ENCODE assay signal across 19 cellular contexts in the genomic region with DNA sequence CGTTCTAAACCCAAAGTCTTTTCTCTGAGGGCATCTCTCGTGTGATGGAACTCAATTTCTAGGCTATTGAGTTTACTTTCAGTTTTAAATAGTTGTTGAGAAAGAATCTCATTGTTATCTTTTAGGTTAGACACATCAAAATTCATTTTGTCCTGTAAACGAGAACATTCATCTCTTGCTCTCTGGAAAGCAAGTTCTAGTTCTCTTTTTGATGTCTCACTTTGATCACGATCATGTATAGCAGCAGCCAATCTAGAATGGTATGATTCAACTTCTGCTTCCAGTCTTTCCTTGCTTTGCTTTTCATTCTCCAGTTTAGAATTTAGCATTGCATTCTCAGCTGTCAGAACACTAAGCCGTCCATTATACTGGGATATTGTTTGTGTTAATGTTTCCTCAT.
DNase-seq lines count a peak whose midpoint lies in the region; ATAC-seq and TF ChIP-seq lines count a peak whose summit lies in the region.
"Had no signal": no experiment of that assay in that cellular context is flagged by ENCODE, and none has a peak within 500 bp of the region (broad histone marks: within the 10 kb centered on the region; RNA-seq: fewer than 3 reads in every experiment).

No MANE protein-coding gene starts in this region.

- no peaks in the 10 kb centered on the region for H3K4me1 ChIP-seq in osteoblast (ENCODE audit: insufficient read depth, low read length)
- H3K4me1 ChIP-seq: adrenal gland, lower lobe of right lung, pancreas, tibial nerve had no signal

- H3K27ac ChIP-seq in osteoblast (ENCODE audit: low read depth, low read length) = no peak overlapping the region
- H3K27ac ChIP-seq: adrenal gland, cardiac muscle cell, lower lobe of right lung, pancreas, tibial nerve had no signal

- peak overlapping the region; percentile 6 for H3K4me2 ChIP-seq in osteoblast (ENCODE audit: insufficient read depth, low read length)

- H3K4me1 Mint-ChIP-seq in activated naive CD4-positive, alpha-beta T cell treated with anti-CD3 and anti-CD28 coated beads for 36 hours (ENCODE audit: low read depth) = peaks cover 10% of the 10 kb centered on the region
- peaks cover 10% of the 10 kb centered on the region; the same call in 1 of the 2 replicates for H3K4me1 Mint-ChIP-seq in HFFc6 (ENCODE audit: low read depth)
- peaks cover 15% of the 10 kb centered on the region for H3K4me1 Mint-ChIP-seq in T-helper 2 cell treated with Interferon-gamma antibody and Interleukin-4, amounts not matched to agents 5 μg/mL and 100 μg/mL, for 36 hours (ENCODE audit: low read depth)
- H3K4me1 Mint-ChIP-seq: WTC11 had no signal

- DNase-seq in activated naive CD4-positive, alpha-beta T cell treated with anti-CD3 and anti-CD28 coated beads for 36 hours = no peak
- DNase-seq in activated naive CD4-positive, alpha-beta T cell treated with Interleukin-2 at 50 U/mL for 16 hours = no peak
- DNase-seq in HFFc6 (no peak), osteoblast (ENCODE audit: insufficient read length, low spot score, missing footprints) (no peak)
- no peak for DNase-seq in T-helper 2 cell treated with Interferon-gamma antibody and Interleukin-4, amounts not matched to agents 5 μg/mL and 100 μg/mL, for 36 hours (ENCODE audit: low spot score)
- no peak for DNase-seq in activated CD8-positive, alpha-beta memory T cell treated with anti-CD3 and anti-CD28 coated beads for 24 hours
- DNase-seq: adrenal gland, COR-L47, lower lobe of right lung, NCI-H1436 treated with DMSO at 0.1 percent for 48 hours, NCI-H524 treated with DMSO at 0.1 percent for 48 hours, pancreas, SHP77 treated with DMSO at 0.1 percent for 48 hours had no signal

- H3K27ac Mint-ChIP-seq in activated naive CD4-positive, alpha-beta T cell treated with anti-CD3 and anti-CD28 coated beads for 36 hours = no peak overlapping the region
- no peak overlapping the region; the same call in 1 of the 2 replicates for H3K27ac Mint-ChIP-seq in HFFc6
- peak overlapping the region; percentile 75 for H3K27ac Mint-ChIP-seq in T-helper 2 cell treated with Interferon-gamma antibody and Interleukin-4, amounts not matched to agents 5 μg/mL and 100 μg/mL, for 36 hours
- H3K27ac Mint-ChIP-seq: dendritic cell treated with granulocyte-macrophage colony-stimulating factor and Interleukin-4, amounts not matched to agents 40 ng/mL and 50 ng/mL, for 4 days; WTC11 had no signal

- H3K79me2 ChIP-seq in osteoblast (ENCODE audit: insufficient read depth, low read length) = no peaks in the 10 kb centered on the region

- H3K9me3 Mint-ChIP-seq in activated naive CD4-positive, alpha-beta T cell treated with anti-CD3 and anti-CD28 coated beads for 36 hours = no peaks in the 10 kb centered on the region
- H3K9me3 Mint-ChIP-seq in HFFc6 = no peaks in the 10 kb centered on the region
- no peaks in the 10 kb centered on the region for H3K9me3 Mint-ChIP-seq in T-helper 2 cell treated with Interferon-gamma antibody and Interleukin-4, amounts not matched to agents 5 μg/mL and 100 μg/mL, for 36 hours
- H3K9me3 Mint-ChIP-seq: dendritic cell treated with granulocyte-macrophage colony-stimulating factor and Interleukin-4, amounts not matched to agents 40 ng/mL and 50 ng/mL, for 4 days; WTC11 had no signal

- peak overlapping the region; percentile 25 for H3K4me3 Mint-ChIP-seq in activated naive CD4-positive, alpha-beta T cell treated with anti-CD3 and anti-CD28 coated beads for 36 hours
- H3K4me3 Mint-ChIP-seq in HFFc6 = peak overlapping the region; percentile 35; the same call in 1 of the 2 replicates
- H3K4me3 Mint-ChIP-seq in T-helper 2 cell treated with Interferon-gamma antibody and Interleukin-4, amounts not matched to agents 5 μg/mL and 100 μg/mL, for 36 hours = peak overlapping the region; percentile 72
- H3K4me3 Mint-ChIP-seq: dendritic cell treated with granulocyte-macrophage colony-stimulating factor and Interleukin-4, amounts not matched to agents 40 ng/mL and 50 ng/mL, for 4 days; WTC11 had no signal

- H2AFZ ChIP-seq in osteoblast (ENCODE audit: low read length) = peak overlapping the region; percentile 8

- intact Hi-C loops in activated naive CD4-positive, alpha-beta T cell treated with anti-CD3 and anti-CD28 coated beads for 36 hours (cut with micrococcal nuclease) = loop anchor here (2.0 kb wide), 1 partner anchor 66 kb away; a partner anchor contains a TSS

- CTCF ChIA-PET in activated naive CD4-positive, alpha-beta T cell treated with anti-CD3 and anti-CD28 coated beads for 36 hours (lab: Charles Lee) = no interaction called here

- H3K36me3 ChIP-seq in osteoblast (ENCODE audit: insufficient read depth, low read length) = peaks cover 6% of the 10 kb centered on the region
- H3K36me3 ChIP-seq: adrenal gland had no signal

- no peaks in the 10 kb centered on the region for H3K27me3 Mint-ChIP-seq in activated naive CD4-positive, alpha-beta T cell treated with anti-CD3 and anti-CD28 coated beads for 36 hours (ENCODE audit: low read depth)
- no peaks in the 10 kb centered on the region; the same call in 1 of the 2 replicates for H3K27me3 Mint-ChIP-seq in HFFc6 (ENCODE audit: insufficient read depth)
- no peaks in the 10 kb centered on the region for H3K27me3 Mint-ChIP-seq in T-helper 2 cell treated with Interferon-gamma antibody and Interleukin-4, amounts not matched to agents 5 μg/mL and 100 μg/mL, for 36 hours (ENCODE audit: low read depth)
- H3K27me3 Mint-ChIP-seq: dendritic cell treated with granulocyte-macrophage colony-stimulating factor and Interleukin-4, amounts not matched to agents 40 ng/mL and 50 ng/mL, for 4 days had no signal

- TF ChIP-seq CTCF in HFFc6 (IDR thresholded peaks at IDR 0.05) = no peak
- no peak for TF ChIP-seq CTCF in osteoblast (IDR thresholded peaks at IDR 0.05; ENCODE audit: extremely low read depth, low read depth, low read length)

- H3K27me3 ChIP-seq in osteoblast (ENCODE audit: insufficient read depth, low read length) = no peaks in the 10 kb centered on the region
- H3K27me3 ChIP-seq: adrenal gland, cardiac muscle cell, pancreas, tibial nerve had no signal

- peaks cover 9% of the 10 kb centered on the region for H3K36me3 Mint-ChIP-seq in activated naive CD4-positive, alpha-beta T cell treated with anti-CD3 and anti-CD28 coated beads for 36 hours (ENCODE audit: low read depth)
- peaks cover 10% of the 10 kb centered on the region for H3K36me3 Mint-ChIP-seq in HFFc6 (ENCODE audit: low read depth)
- H3K36me3 Mint-ChIP-seq in T-helper 2 cell treated with Interferon-gamma antibody and Interleukin-4, amounts not matched to agents 5 μg/mL and 100 μg/mL, for 36 hours (ENCODE audit: low read depth) = peaks cover 19% of the 10 kb centered on the region

- no peaks in the 10 kb centered on the region for H4K20me1 ChIP-seq in osteoblast (ENCODE audit: insufficient read depth, low read length)

- H3K4me3 ChIP-seq in osteoblast (ENCODE audit: insufficient read depth, low read length) = no peak overlapping the region
- H3K4me3 ChIP-seq: adrenal gland, cardiac muscle cell, lower lobe of right lung, pancreas, tibial nerve had no signal

- ATAC-seq in HG02763 (IDR thresholded peaks at IDR 0.05; ENCODE audit: unreplicated experiment) (no peak), HG03457 (IDR thresholded peaks at IDR 0.05; ENCODE audit: unreplicated experiment) (no peak)
- ATAC-seq: lower lobe of right lung, pancreas, WTC11 had no signal

- no peaks in the 10 kb centered on the region for H3K9me3 ChIP-seq in osteoblast (ENCODE audit: low read depth, low read length)
- H3K9me3 ChIP-seq: lower lobe of right lung, pancreas, tibial nerve had no signal
